ENCODE assay signal across 23 cellular contexts in the genomic region with DNA sequence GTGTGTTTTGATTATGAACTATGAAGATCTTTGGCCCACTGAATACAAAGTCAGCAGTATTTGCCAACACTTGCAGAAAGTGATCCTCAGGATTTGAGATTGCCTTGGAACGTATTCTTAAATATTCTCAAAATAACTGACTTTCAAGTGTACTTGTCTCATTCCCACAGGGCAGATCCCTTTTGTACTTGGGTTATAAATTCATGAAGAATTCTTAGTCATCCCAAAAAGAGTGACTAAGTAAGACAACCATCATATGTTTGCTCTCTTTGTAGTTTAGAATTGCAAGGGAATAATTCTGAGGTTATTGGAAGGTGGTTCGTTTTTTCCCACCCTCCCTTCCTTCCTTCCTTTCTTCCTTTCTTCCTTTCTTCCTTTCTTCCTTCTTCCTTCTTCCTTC.
"Had no signal": no experiment of that assay in that cellular context is flagged by ENCODE, and none has a peak within 500 bp of the region (broad histone marks: within the 10 kb centered on the region; RNA-seq: fewer than 3 reads in every experiment).

No MANE protein-coding gene starts in this region.

- H3K36me3 ChIP-seq: lower lobe of right lung, prostate gland, stomach had no signal

- H3K36me3 Mint-ChIP-seq: activated CD8-positive, alpha-beta memory T cell treated with anti-CD3 and anti-CD28 coated beads, Interleukin-2, amount 10 ng/mL, durations not matched to agents 7 days and 5 days; naive thymus-derived CD4-positive, alpha-beta T cell; stimulated activated effector memory CD8-positive, alpha-beta T cell treated with anti-CD3 and anti-CD28 coated beads, Interleukin-12 subunit alpha, Interleukin-12 subunit beta, amount 100 ng/mL, for 72 hours had no signal

- H3K27ac ChIP-seq: epithelial cell of prostate, lower lobe of right lung, prostate gland, stomach, testis had no signal

- H3K27me3 ChIP-seq: stomach, testis had no signal

- H3K27ac Mint-ChIP-seq: activated CD4-positive, alpha-beta T cell treated with anti-CD3 and anti-CD28 coated beads, Interleukin-2, amount 10 ng/mL, durations not matched to agents 7 days and 5 days; activated CD8-positive, alpha-beta memory T cell treated with anti-CD3 and anti-CD28 coated beads, Interleukin-2, amount 10 ng/mL, durations not matched to agents 7 days and 5 days; activated CD8-positive, alpha-beta T cell treated with anti-CD3 and anti-CD28 coated beads for 36 hours; activated naive CD8-positive, alpha-beta T cell treated with anti-CD3 and anti-CD28 coated beads, Interleukin-2, amount 50 U/mL, for 24 hours; activated T-helper 1 cell treated with anti-CD3 and anti-CD28 coated beads, Interleukin-12 subunit alpha, Interleukin-12 subunit beta, Interleukin-2, Interleukin-4 antibody, amounts not matched to agents 30 ng/mL and 10 ng/mL and 1 ng/mL, durations not matched to agents 14 hours and 24 hours and 36 hours; effector memory CD8-positive, alpha-beta T cell; naive thymus-derived CD4-positive, alpha-beta T cell; stimulated activated effector memory CD8-positive, alpha-beta T cell treated with anti-CD3 and anti-CD28 coated beads, Interleukin-12 subunit alpha, Interleukin-12 subunit beta, amount 100 ng/mL, for 72 hours had no signal

- DNase-seq: activated CD4-positive, alpha-beta T cell treated with anti-CD3 and anti-CD28 coated beads, Interleukin-2, amount 10 ng/mL, durations not matched to agents 7 days and 5 days; activated CD8-positive, alpha-beta memory T cell treated with anti-CD3 and anti-CD28 coated beads, Interleukin-2, amount 10 ng/mL, durations not matched to agents 7 days and 5 days; activated CD8-positive, alpha-beta T cell treated with anti-CD3 and anti-CD28 coated beads for 36 hours; activated gamma-delta T cell; activated naive CD4-positive, alpha-beta T cell treated with anti-CD3 and anti-CD28 coated beads, Interleukin-2, amount 50 U/mL, for 16 hours; activated naive CD8-positive, alpha-beta T cell treated with anti-CD3 and anti-CD28 coated beads, Interleukin-2, amount 50 U/mL, for 24 hours; anterior cingulate cortex; effector memory CD8-positive, alpha-beta T cell; lower lobe of right lung; naive thymus-derived CD4-positive, alpha-beta T cell; stimulated activated CD4-positive, alpha-beta T cell treated with anti-CD3 and anti-CD28 coated beads, Interleukin-12 subunit alpha, Interleukin-12 subunit beta, amount 100 ng/mL, for 4 hours; stomach; testis; trophoblast cell had no signal

- H3K4me1 ChIP-seq: lower lobe of right lung, prostate gland, stomach, testis had no signal

- H3K27me3 Mint-ChIP-seq: activated CD4-positive, alpha-beta T cell treated with anti-CD3 and anti-CD28 coated beads, Interleukin-2, amount 10 ng/mL, durations not matched to agents 7 days and 5 days; activated CD8-positive, alpha-beta memory T cell treated with anti-CD3 and anti-CD28 coated beads, Interleukin-2, amount 10 ng/mL, durations not matched to agents 7 days and 5 days; activated CD8-positive, alpha-beta T cell treated with anti-CD3 and anti-CD28 coated beads for 36 hours; activated naive CD8-positive, alpha-beta T cell treated with anti-CD3 and anti-CD28 coated beads, Interleukin-2, amount 50 U/mL, for 24 hours; central memory CD8-positive, alpha-beta T cell; effector memory CD8-positive, alpha-beta T cell; naive thymus-derived CD4-positive, alpha-beta T cell had no signal

- H3K4me1 Mint-ChIP-seq: activated CD4-positive, alpha-beta T cell treated with anti-CD3 and anti-CD28 coated beads, Interleukin-2, amount 10 ng/mL, durations not matched to agents 7 days and 5 days; activated CD8-positive, alpha-beta memory T cell treated with anti-CD3 and anti-CD28 coated beads, Interleukin-2, amount 10 ng/mL, durations not matched to agents 7 days and 5 days; activated naive CD8-positive, alpha-beta T cell treated with anti-CD3 and anti-CD28 coated beads, Interleukin-2, amount 50 U/mL, for 24 hours; central memory CD8-positive, alpha-beta T cell; naive thymus-derived CD4-positive, alpha-beta T cell; stimulated activated effector memory CD8-positive, alpha-beta T cell treated with anti-CD3 and anti-CD28 coated beads, Interleukin-12 subunit alpha, Interleukin-12 subunit beta, amount 100 ng/mL, for 72 hours had no signal

- H3K9me3 ChIP-seq: lower lobe of right lung, prostate gland, stomach, testis had no signal

- ATAC-seq: activated CD4-positive, CD25-positive, alpha-beta regulatory T cell treated with anti-CD3 and anti-CD28 coated beads, Interleukin-2, amount 50 U/mL, for 24 hours; activated CD8-positive, alpha-beta memory T cell treated with anti-CD3 and anti-CD28 coated beads, Interleukin-2, amount 10 ng/mL, durations not matched to agents 7 days and 5 days; activated CD8-positive, alpha-beta T cell treated with anti-CD3 and anti-CD28 coated beads for 36 hours; activated naive CD8-positive, alpha-beta T cell treated with anti-CD3 and anti-CD28 coated beads, Interleukin-2, amount 50 U/mL, for 24 hours; effector memory CD8-positive, alpha-beta T cell; left lobe of liver; lower lobe of right lung; naive thymus-derived CD4-positive, alpha-beta T cell; SK-N-SH treated with all-trans-retinoic acid at 6 μM for 48 hours; stimulated activated effector memory CD8-positive, alpha-beta T cell treated with anti-CD3 and anti-CD28 coated beads, Interleukin-12 subunit alpha, Interleukin-12 subunit beta, amount 100 ng/mL, for 72 hours had no signal

- H3K4me3 Mint-ChIP-seq: activated CD4-positive, alpha-beta T cell treated with anti-CD3 and anti-CD28 coated beads, Interleukin-2, amount 10 ng/mL, durations not matched to agents 7 days and 5 days; activated CD8-positive, alpha-beta memory T cell treated with anti-CD3 and anti-CD28 coated beads, Interleukin-2, amount 10 ng/mL, durations not matched to agents 7 days and 5 days; activated CD8-positive, alpha-beta T cell treated with anti-CD3 and anti-CD28 coated beads for 36 hours; activated naive CD8-positive, alpha-beta T cell treated with anti-CD3 and anti-CD28 coated beads, Interleukin-2, amount 50 U/mL, for 24 hours; activated T-helper 1 cell treated with anti-CD3 and anti-CD28 coated beads, Interleukin-12 subunit alpha, Interleukin-12 subunit beta, Interleukin-2, Interleukin-4 antibody, amounts not matched to agents 30 ng/mL and 10 ng/mL and 1 ng/mL, durations not matched to agents 14 hours and 24 hours and 36 hours; central memory CD8-positive, alpha-beta T cell; effector memory CD8-positive, alpha-beta T cell; naive thymus-derived CD4-positive, alpha-beta T cell; stimulated activated effector memory CD8-positive, alpha-beta T cell treated with anti-CD3 and anti-CD28 coated beads, Interleukin-12 subunit alpha, Interleukin-12 subunit beta, amount 100 ng/mL, for 72 hours had no signal

- FAIRE-seq: colon had no signal

- H3K4me3 ChIP-seq: lower lobe of right lung, prostate gland, stomach, testis had no signal
